ENCODE assay signal across 21 cellular contexts in the genomic region with DNA sequence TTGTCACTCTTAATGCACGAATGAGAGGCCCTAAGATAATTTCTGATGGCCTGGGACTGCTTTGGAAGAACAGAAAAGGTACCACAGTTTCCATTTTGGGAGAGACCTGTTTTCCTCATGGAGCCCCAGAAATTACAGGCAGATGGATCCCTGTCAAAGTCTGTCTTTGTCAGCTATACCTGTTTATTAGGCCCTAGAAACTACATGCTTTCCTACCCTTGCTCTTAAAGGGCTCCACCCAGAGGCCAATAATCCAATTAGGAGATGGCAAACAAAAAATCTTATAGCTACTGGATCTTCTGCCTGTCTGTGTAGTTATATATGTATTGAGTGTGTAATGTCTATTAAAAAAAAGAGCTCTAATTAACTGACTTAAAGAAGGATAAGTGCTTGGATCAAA.
DNase-seq lines count a peak whose midpoint lies in the region; ATAC-seq, FAIRE-seq and TF ChIP-seq lines count a peak whose summit lies in the region.
"Had no signal": no experiment of that assay in that cellular context is flagged by ENCODE, and none has a peak within 500 bp of the region (broad histone marks: within the 10 kb centered on the region; RNA-seq: fewer than 3 reads in every experiment).

No MANE protein-coding gene starts in this region.

- H3K27me3 ChIP-seq in Karpas-422 (ENCODE audit: low read length), result no peaks in the 10 kb centered on the region
- H3K27me3 ChIP-seq: SJCRH30 had no signal

- no peak overlapping the region for H3K4me3 ChIP-seq in Karpas-422 (ENCODE audit: low read length)
- H3K4me3 ChIP-seq: SJCRH30 had no signal

- in situ Hi-C loops in SK-MEL-5 (cut with HindIII; ENCODE audit: low pct_unique_long_range_greater_than_20kb, low sequenced_read_pairs), result no loop called here

- no peak overlapping the region for H3K4me2 ChIP-seq in Karpas-422 (ENCODE audit: low read depth, low read length, poor library complexity, severe bottlenecking)

- H4K20me1 ChIP-seq in Karpas-422 (ENCODE audit: insufficient read depth, low read depth, low read length), result no peaks in the 10 kb centered on the region

- TF ChIP-seq POLR2A in GM12891 (IDR thresholded peaks at IDR 0.05; ENCODE audit: low read depth, low read length), result no peak

- no peak overlapping the region for H3K9ac ChIP-seq in Karpas-422 (ENCODE audit: low read length)

- H3K9me3 ChIP-seq in Karpas-422 (ENCODE audit: low read length), result peaks cover 5% of the 10 kb centered on the region

- no peak for FAIRE-seq in GM12891 (lab: Jason Lieb, UNC)
- FAIRE-seq: D721Med, GM19239 had no signal

- DNase-seq in DMS 273 (lab: John Stamatoyannopoulos, UW; ENCODE audit: unreplicated experiment) (peak; percentile 37), DMS 273 treated with DMSO at 0.1 percent for 48 hours (lab: John Stamatoyannopoulos, UW) (no peak), Karpas-422 (peak; percentile 83), SK-MEL-5 (ENCODE audit: low read depth, low spot score) (peak; percentile 5), iPS DF 4.7 (ENCODE audit: extremely low read depth, low spot score) (peak; percentile 49), middle frontal gyrus (ENCODE audit: extremely low spot score, low spot score) (no peak), GM12891 (ENCODE audit: insufficient read length, low spot score) (no peak)
- DNase-seq: 8988T; CD8-positive, alpha-beta T cell; H9; KG1; NCI-H1092 treated with DMSO at 0.1 percent for 48 hours; NCI-H1694; NCI-H2107; NCI-H345; PC-3 had no signal

- no peaks in the 10 kb centered on the region for H3K36me3 ChIP-seq in Karpas-422 (ENCODE audit: insufficient read depth, low read length)
- H3K36me3 ChIP-seq: SJCRH30 had no signal

- no peaks in the 10 kb centered on the region for H3K79me2 ChIP-seq in Karpas-422 (ENCODE audit: low read length)

- ATAC-seq in HG02852 (IDR thresholded peaks at IDR 0.05; ENCODE audit: unreplicated experiment), result no peak
- ATAC-seq: CD8-positive, alpha-beta T cell; PC-3 had no signal

- H3K4me1 ChIP-seq in Karpas-422 (ENCODE audit: low read length), result no peaks in the 10 kb centered on the region
- H3K4me1 ChIP-seq: SJCRH30 had no signal

- no peak overlapping the region for H2AFZ ChIP-seq in Karpas-422 (ENCODE audit: low read length)

- H3K27ac ChIP-seq in Karpas-422 (ENCODE audit: low read length), result no peak overlapping the region
- H3K27ac ChIP-seq: RWPE1, SJCRH30 had no signal

- H3K9me2 ChIP-seq in Karpas-422 (replicated peaks; ENCODE audit: insufficient read depth, low read length), result no peaks in the 10 kb centered on the region

TF ChIP-seq in GM12891, 5 proteins besides CTCF, POLR2A, EP300 and RAD21:
- no peak for TF ChIP-seq PAX5 (IDR thresholded peaks at IDR 0.05; ENCODE audit: insufficient read depth, low read length, severe bottlenecking)
- no peak for TF ChIP-seq POLR2AphosphoS5 (IDR thresholded peaks at IDR 0.05; ENCODE audit: low read depth, low read length)
- TF ChIP-seq POU2F2 (IDR thresholded peaks at IDR 0.05; ENCODE audit: low read depth, low read length), result no peak
- TF ChIP-seq SPI1 (IDR thresholded peaks at IDR 0.05; ENCODE audit: low read depth, low read length), result no peak
- TF ChIP-seq TAF1 (IDR thresholded peaks at IDR 0.05; ENCODE audit: low read depth, low read length), result no peak

Comparison
In these comparisons a context has a peak if more than half of its experiments do, and no peak if none do; other contexts are left out.
1. DNase-seq: peak in DMS 273 (single experiment), Karpas-422 (single experiment), SK-MEL-5 (single experiment) and iPS DF 4.7 (single experiment); none in DMS 273 treated with DMSO at 0.1 percent for 48 hours (single experiment), middle frontal gyrus (single experiment) and GM12891 (single experiment).